Comparison of ENCODE assay signal across 20 cellular contexts in genomic region chr12:106900554-106900953, GRCh38. TPM values are rescaled to one million over a fixed set of nuclear protein-coding genes. Genes with fewer than 3 reads are reported as not detected.
DNase-seq lines count a peak whose midpoint lies in the region; ATAC-seq and TF ChIP-seq lines count a peak whose summit lies in the region.
"Had no signal": no experiment of that assay in that cellular context is flagged by ENCODE, and none has a peak within 500 bp of the region (broad histone marks: within the 10 kb centered on the region; RNA-seq: fewer than 3 reads in every experiment).

No MANE protein-coding gene starts in this region.

- H3K4me3 ChIP-seq in GM23338 (no peak overlapping the region), PC-3 (ENCODE audit: low read length) (no peak overlapping the region), epithelial cell of esophagus (ENCODE audit: low read length) (no peak overlapping the region)
- H3K4me3 ChIP-seq: BLaER1, GM12878, GM23248 had no signal

- H3K4me3 Mint-ChIP-seq in GM23338: no peak overlapping the region
- H3K4me3 Mint-ChIP-seq: B cell; CD4-positive, CD25-positive, alpha-beta regulatory T cell; CD8-positive, alpha-beta memory T cell; H9; HFFc6 had no signal

- H3K9ac ChIP-seq in PC-3 (ENCODE audit: low read length): no peak overlapping the region
- H3K9ac ChIP-seq: BLaER1, GM23248 had no signal

- peaks cover 22% of the 10 kb centered on the region for H3K27me3 ChIP-seq in GM23338 (ENCODE audit: insufficient read depth)
- H3K27me3 ChIP-seq in PC-3 (ENCODE audit: low read length): no peaks in the 10 kb centered on the region
- H3K27me3 ChIP-seq: BLaER1 had no signal

- no peak; the same call in 2 of the 3 replicates for ATAC-seq in GM23338
- ATAC-seq in PC-3: no peak
- no peak for ATAC-seq in HG03196 (IDR thresholded peaks at IDR 0.05; ENCODE audit: unreplicated experiment)
- ATAC-seq: GM12878 had no signal

- DNase-seq in GM23338 (ENCODE audit: low spot score): peak; percentile 10
- DNase-seq in PC-3: peak; percentile 14
- peak; percentile 36 for DNase-seq in epithelial cell of esophagus (ENCODE audit: low read depth)
- no peak for DNase-seq in activated CD4-positive, alpha-beta T cell treated with anti-CD3 and anti-CD28 coated beads for 1 hour
- no peak for DNase-seq in NCI-H510A treated with DMSO at 0.1 percent for 48 hours (lab: John Stamatoyannopoulos, UW)
- DNase-seq: CD4-positive, CD25-positive, alpha-beta regulatory T cell; CD8-positive, alpha-beta memory T cell; DMS 273 treated with DMSO at 0.1 percent for 48 hours; DMS79; EL; GDM1; H9; HFFc6 had no signal

- intact Hi-C loops in PC-3 (cut with micrococcal nuclease): no loop called here

- H3F3A ChIP-seq in GM23338 (replicated peaks; ENCODE audit: low read depth) (no peaks in the 10 kb centered on the region), PC-3 (ENCODE audit: low read length, unreplicated experiment) (no peaks in the 10 kb centered on the region)

- H3K9me2 ChIP-seq in GM23338 (ENCODE audit: insufficient read depth): no peaks in the 10 kb centered on the region
- no peaks in the 10 kb centered on the region for H3K9me2 ChIP-seq in PC-3 (replicated peaks; ENCODE audit: low read length)

- H3K27ac ChIP-seq in GM23338 (ENCODE audit: low read depth) (no peak overlapping the region), PC-3 (ENCODE audit: low read length) (no peak overlapping the region)
- H3K27ac ChIP-seq: 22Rv1, BLaER1, C4-2B, GM23248 had no signal

- BruUV-seq in PC-3 (replicated peaks; lab: Mats Ljungman, UMichigan): no TSS peak

- H2AFZ ChIP-seq in GM23338: no peak overlapping the region
- no peak overlapping the region for H2AFZ ChIP-seq in PC-3 (ENCODE audit: low read length)
- H2AFZ ChIP-seq: GM23248 had no signal

- H3K4me1 ChIP-seq in GM23338 (ENCODE audit: insufficient read depth) (peaks cover 4% of the 10 kb centered on the region; the same call in 1 of the 2 replicates), PC-3 (ENCODE audit: insufficient read depth, low read length) (0 out of 2 replicates have a peak, but pooled peaks cover 3% of the 10 kb centered on the region)
- H3K4me1 ChIP-seq: BLaER1 had no signal

- H3K4me2 ChIP-seq in GM23338 (no peak overlapping the region), PC-3 (ENCODE audit: low read length) (no peak overlapping the region)
- H3K4me2 ChIP-seq: BLaER1 had no signal

- POLR2A ChIA-PET in PC-3 (lab: Charles Lee; ENCODE audit: unreplicated experiment): no interaction called here

- peaks cover 12% of the 10 kb centered on the region for H3K4me1 Mint-ChIP-seq in GM23338

- H4K20me1 ChIP-seq in GM23338 (replicated peaks; ENCODE audit: insufficient read depth) (no peaks in the 10 kb centered on the region), PC-3 (ENCODE audit: low read length) (no peaks in the 10 kb centered on the region)
- H4K20me1 ChIP-seq: BLaER1 had no signal

- peaks cover 13% of the 10 kb centered on the region for H3K27me3 Mint-ChIP-seq in GM23338 (ENCODE audit: insufficient read depth, low read depth, poor library complexity)

- no peaks in the 10 kb centered on the region for H3K79me2 ChIP-seq in GM23338 (replicated peaks; ENCODE audit: insufficient read depth)
- no peaks in the 10 kb centered on the region for H3K79me2 ChIP-seq in PC-3 (ENCODE audit: low read length)

- H3K36me3 ChIP-seq in GM23338 (ENCODE audit: insufficient read depth) (no peaks in the 10 kb centered on the region), PC-3 (ENCODE audit: low read depth, low read length) (no peaks in the 10 kb centered on the region)
- H3K36me3 ChIP-seq: BLaER1 had no signal

- CTCF ChIA-PET in PC-3 (lab: Charles Lee): no interaction called here

- no peaks in the 10 kb centered on the region for H3K36me3 Mint-ChIP-seq in GM23338 (ENCODE audit: low read depth)
- H3K36me3 Mint-ChIP-seq: CD8-positive, alpha-beta memory T cell had no signal

- no peak overlapping the region for H3K27ac Mint-ChIP-seq in GM23338
- H3K27ac Mint-ChIP-seq: B cell; CD4-positive, CD25-positive, alpha-beta regulatory T cell; CD8-positive, alpha-beta memory T cell; H9; HFFc6 had no signal

- no peak for TF ChIP-seq CTCF in GM23338 (conservative IDR thresholded peaks at IDR 0.05; ENCODE audit: low read depth in 2 of 2)
- no peak for TF ChIP-seq CTCF in PC-3 (conservative IDR thresholded peaks at IDR 0.05; ENCODE audit: low read depth, low read length)
- TF ChIP-seq CTCF in epithelial cell of esophagus (IDR thresholded peaks at IDR 0.05; ENCODE audit: insufficient read depth, low read depth, low read length, missing control alignments): no peak

- no peaks in the 10 kb centered on the region for H3K9me3 Mint-ChIP-seq in GM23338
- H3K9me3 Mint-ChIP-seq: CD8-positive, alpha-beta memory T cell; H9; HFFc6 had no signal

- no peaks in the 10 kb centered on the region for H3K9me3 ChIP-seq in PC-3 (ENCODE audit: low read length)
- H3K9me3 ChIP-seq: BLaER1 had no signal

TF ChIP-seq in GM23338, 12 proteins besides CTCF, POLR2A, EP300 and RAD21 (continues in another document):
- TF ChIP-seq REST (IDR thresholded peaks at IDR 0.05; ENCODE audit: unreplicated experiment) (no peak), EZH2phosphoT487 (IDR thresholded peaks at IDR 0.05; ENCODE audit: unreplicated experiment) (no peak), ZNF331 (CRISPR knock-in tag; IDR thresholded peaks at IDR 0.05; ENCODE audit: low read depth) (no peak), EZH2 (IDR thresholded peaks at IDR 0.05; ENCODE audit: low read depth, unreplicated experiment) (no peak)

RNA-seq across cellular contexts. Expression of gene TMEM263, which starts 55.2 kb away (rescaled TPM):
- total RNA-seq in GM23338 (2014; rRNA removed; shearing (Covaris generic)): 9.3 and 10.4 TPM in 2 replicates
- 5.8 and 7.1 TPM in 2 replicates for polyA plus RNA-seq in GM23338 (2016; fragmentation: Nextera tagmentation; extraction: Ambion mirVana)
- total RNA-seq in PC-3 (2014; rRNA removed): 42.7 and 59.7 TPM in 2 replicates

Comparison
In these comparisons a context has a peak if more than half of its experiments do, and no peak if none do; other contexts are left out.
1. DNase-seq: peak in GM23338 (single experiment), PC-3 (single experiment) and epithelial cell of esophagus (single experiment); none in activated CD4-positive, alpha-beta T cell treated with anti-CD3 and anti-CD28 coated beads for 1 hour (single experiment) and NCI-H510A treated with DMSO at 0.1 percent for 48 hours (single experiment).